In genomic region chr4:74523076-74523475, GRCh38 we compare ENCODE assay signal across 22 cellular contexts.
"Had no signal": no experiment of that assay in that cellular context is flagged by ENCODE, and none has a peak within 500 bp of the region (broad histone marks: within the 10 kb centered on the region; RNA-seq: fewer than 3 reads in every experiment).

No MANE protein-coding gene starts in this region.

- ATAC-seq: Panc1, PC-3, SK-N-SH treated with all-trans-retinoic acid at 6 μM for 48 hours had no signal

- DNase-seq: KBM-7, MV-4-11, NCI-H1048, NCI-H1105, NCI-H1417, NCI-H1436 treated with DMSO at 0.1 percent for 48 hours, NCI-H1694, NCI-H187 treated with DMSO at 0.1 percent for 48 hours, NCI-H2029 treated with DMSO at 0.1 percent for 48 hours, NCI-H2107, NCI-H2227 treated with DMSO at 0.1 percent for 48 hours, NCI-H446, NCI-H510A, NCI-H524 treated with DMSO at 0.1 percent for 48 hours, NCI-H69, NCI-H774, PC-3, SHP77 had no signal

- H3K27ac ChIP-seq: HL-60, RWPE1 had no signal
